18 cellular contexts compared by ENCODE assay signal in genomic region chr10:21602313-21602712, GRCh38.
DNase-seq lines count a peak whose midpoint lies in the region; ATAC-seq, FAIRE-seq and TF ChIP-seq lines count a peak whose summit lies in the region.
"Had no signal": no experiment of that assay in that cellular context is flagged by ENCODE, and none has a peak within 500 bp of the region (broad histone marks: within the 10 kb centered on the region; RNA-seq: fewer than 3 reads in every experiment).

No MANE protein-coding gene starts in this region.

- no peak overlapping the region for H3K4ac ChIP-seq in H9 (ENCODE audit: low read depth, low read length)

- H3K23me2 ChIP-seq in H9 (ENCODE audit: insufficient read length, low read depth, low read length, poor library complexity, severe bottlenecking) = no peaks in the 10 kb centered on the region

- no CpG with 5 or more reads among the region's 1 CpG for WGBS in H9 (ENCODE audit: extremely low coverage, insufficient read length, low lambda C conversion rate)

- peaks cover 3% of the 10 kb centered on the region for H3K36me3 ChIP-seq in astrocyte (ENCODE audit: insufficient read depth, low read length)

- FAIRE-seq in astrocyte (lab: Jason Lieb, UNC) = no peak
- FAIRE-seq: G401.6, GM12891 had no signal

- H2BK20ac ChIP-seq in H9 (ENCODE audit: low read depth, low read length, poor library complexity, severe bottlenecking) = no peak overlapping the region

- H3K9ac ChIP-seq in H9 (ENCODE audit: extremely low read depth, insufficient read length, low read length) = no peak overlapping the region
- no peak overlapping the region for H3K9ac ChIP-seq in astrocyte (ENCODE audit: low read length)
- H3K9ac ChIP-seq: BLaER1 treated with 17β-estradiol and CSF1 and Interleukin-3, amounts not matched to agents 10 nM and 100 nM had no signal

- H3K36me3 Mint-ChIP-seq in H9 (ENCODE audit: insufficient read depth in 1 of 3, low read depth in 3 of 3) = peaks cover 17 to 46% (median 27%) of the 10 kb centered on the region in 3 experiments
- peaks cover 12% of the 10 kb centered on the region for H3K36me3 Mint-ChIP-seq in astrocyte (ENCODE audit: low read depth, unreplicated experiment)

- H3K18ac ChIP-seq in H9 (ENCODE audit: insufficient read length, low read depth, low read length) = no peak overlapping the region

- no peak overlapping the region for H3K4me2 ChIP-seq in H9 (ENCODE audit: insufficient read depth, insufficient read length, low read length)
- H3K4me2 ChIP-seq in astrocyte (ENCODE audit: low read length) = no peak overlapping the region
- H3K4me2 ChIP-seq: BLaER1 treated with 17β-estradiol and CSF1 and Interleukin-3, amounts not matched to agents 10 nM and 100 nM had no signal

- no peak overlapping the region for H3T11ph ChIP-seq in H9 (ENCODE audit: low read length)

- peaks cover 4 to 10% of the 10 kb centered on the region in 2 experiments; a peak in 2 of 4 replicates for H3K4me1 Mint-ChIP-seq in H9
- peaks cover 8% of the 10 kb centered on the region for H3K4me1 Mint-ChIP-seq in astrocyte (ENCODE audit: low read depth, unreplicated experiment)

- H3K27ac ChIP-seq in H9 (ENCODE audit: insufficient read length, low read depth, low read length) (no peak overlapping the region), astrocyte (ENCODE audit: low read depth, low read length) (no peak overlapping the region)
- H3K27ac ChIP-seq: BLaER1 treated with 17β-estradiol and CSF1 and Interleukin-3, amounts not matched to agents 10 nM and 100 nM had no signal

- ATAC-seq in GM21381 (IDR thresholded peaks at IDR 0.05; ENCODE audit: unreplicated experiment) (no peak), HG03139 (IDR thresholded peaks at IDR 0.05; ENCODE audit: unreplicated experiment) (no peak)

- no peak overlapping the region for H3K23ac ChIP-seq in H9 (ENCODE audit: insufficient read length, low read depth, low read length)

- H2BK120ac ChIP-seq in H9 (ENCODE audit: low read depth, low read length, poor library complexity, severe bottlenecking) = no peak overlapping the region

- DNase-seq in H9 = no peak
- peak; percentile 3 for DNase-seq in astrocyte (ENCODE audit: low read depth)
- DNase-seq in iris pigment epithelial cell (ENCODE audit: low read depth) = peak; percentile 43
- no peak for DNase-seq in effector CD8-positive, alpha-beta T cell (lab: John Stamatoyannopoulos, UW)
- no peak for DNase-seq in NCI-H1436 treated with DMSO at 0.1 percent for 48 hours (lab: John Stamatoyannopoulos, UW)
- DNase-seq: CD8-positive, alpha-beta memory T cell; COR-L47; DMS 273 treated with DMSO at 0.1 percent for 48 hours; DMS53; DND-41; GOT3; H7 had no signal

- no peaks in the 10 kb centered on the region for H3K4me1 ChIP-seq in H9 (ENCODE audit: insufficient read depth, low read length)
- H3K4me1 ChIP-seq in astrocyte (ENCODE audit: insufficient read depth, low read length) = no peaks in the 10 kb centered on the region

- no peak overlapping the region for H3K56ac ChIP-seq in H9 (ENCODE audit: insufficient read length, low read depth, low read length)

- H3K4me3 Mint-ChIP-seq in H9 = no peak overlapping the region
- H3K4me3 Mint-ChIP-seq in astrocyte (ENCODE audit: unreplicated experiment) = no peak overlapping the region
- H3K4me3 Mint-ChIP-seq: B cell; CD8-positive, alpha-beta memory T cell had no signal

- H3K9me3 Mint-ChIP-seq in H9 = no peaks in the 10 kb centered on the region
- H3K9me3 Mint-ChIP-seq in astrocyte (ENCODE audit: unreplicated experiment) = no peaks in the 10 kb centered on the region
- H3K9me3 Mint-ChIP-seq: CD8-positive, alpha-beta memory T cell had no signal

- H2BK12ac ChIP-seq in H9 (ENCODE audit: insufficient read length, low read depth, low read length) = no peak overlapping the region

- H2AK5ac ChIP-seq in H9 (ENCODE audit: insufficient read length, low read length) = no peak overlapping the region

- H3K79me2 ChIP-seq in H9 (ENCODE audit: insufficient read depth, low read length) (no peaks in the 10 kb centered on the region; the same call in 1 of the 2 replicates), astrocyte (ENCODE audit: insufficient read depth, low read length) (peaks cover 87% of the 10 kb centered on the region)

- H2BK5ac ChIP-seq in H9 (ENCODE audit: insufficient read length, low read length) = no peak overlapping the region

- no peak overlapping the region for H4K8ac ChIP-seq in H9 (replicated peaks; ENCODE audit: insufficient read length, low read depth, low read length)

- H3K9me3 ChIP-seq in H9 (ENCODE audit: control insufficient read depth, low read depth, low read length) (no peaks in the 10 kb centered on the region), astrocyte (ENCODE audit: insufficient read depth, low read depth, low read length) (no peaks in the 10 kb centered on the region)

- no peak overlapping the region for H4K5ac ChIP-seq in H9 (ENCODE audit: insufficient read length, low read depth, low read length)

- no peak overlapping the region for H4K91ac ChIP-seq in H9 (ENCODE audit: insufficient read length, low read depth, low read length)

- H3K27me3 Mint-ChIP-seq in H9 (ENCODE audit: low read depth) (no peaks in the 10 kb centered on the region), astrocyte (ENCODE audit: low read depth, unreplicated experiment) (no peaks in the 10 kb centered on the region)
- H3K27me3 Mint-ChIP-seq: B cell; CD8-positive, alpha-beta memory T cell had no signal

- no peak overlapping the region for H3K4me3 ChIP-seq in astrocyte (ENCODE audit: insufficient read depth, low read depth, low read length)
- H3K4me3 ChIP-seq: BLaER1 treated with 17β-estradiol and CSF1 and Interleukin-3, amounts not matched to agents 10 nM and 100 nM had no signal

- no peak overlapping the region for H2BK15ac ChIP-seq in H9 (ENCODE audit: low read depth, low read length)

- H3K79me1 ChIP-seq in H9 (ENCODE audit: insufficient read depth, low read depth, low read length, poor library complexity, severe bottlenecking) = no peaks in the 10 kb centered on the region

- H3K27ac Mint-ChIP-seq in H9 (peak overlapping the region in 2 of 3 experiments; percentile 38 to 46; a peak in 2 of 7 replicates), astrocyte (ENCODE audit: unreplicated experiment) (no peak overlapping the region)
- H3K27ac Mint-ChIP-seq: B cell had no signal

- H4K20me1 ChIP-seq in H9 (ENCODE audit: control insufficient read depth, insufficient read depth, insufficient read length) = no peaks in the 10 kb centered on the region
- peaks cover 63% of the 10 kb centered on the region for H4K20me1 ChIP-seq in astrocyte (ENCODE audit: insufficient read depth, low read length)

- H2AFZ ChIP-seq in H9 (ENCODE audit: low read length) = no peak overlapping the region
- no peak overlapping the region for H2AFZ ChIP-seq in astrocyte (ENCODE audit: low read depth, low read length)

- no peak overlapping the region for H3K14ac ChIP-seq in H9 (ENCODE audit: insufficient read depth, low read length)

- no peak for TF ChIP-seq CTCF in H9 (conservative IDR thresholded peaks at IDR 0.05)
- no peak for TF ChIP-seq CTCF in astrocyte (IDR thresholded peaks at IDR 0.05; ENCODE audit: insufficient read depth, low read depth, low read length)

- H3K27me3 ChIP-seq in H9 (ENCODE audit: insufficient read depth, low read length) (no peaks in the 10 kb centered on the region), astrocyte (ENCODE audit: insufficient read depth, low read length) (no peaks in the 10 kb centered on the region)
- H3K27me3 ChIP-seq: BLaER1 treated with 17β-estradiol and CSF1 and Interleukin-3, amounts not matched to agents 10 nM and 100 nM had no signal

Comparison
In these comparisons a context has a peak if more than half of its experiments do, and no peak if none do; other contexts are left out.
1. DNase-seq: peak in astrocyte (single experiment) and iris pigment epithelial cell (single experiment); none in H9 (single experiment), effector CD8-positive, alpha-beta T cell (single experiment) and NCI-H1436 treated with DMSO at 0.1 percent for 48 hours (single experiment).